Comparison of ENCODE assay signal across 8 cellular contexts in the genomic region with DNA sequence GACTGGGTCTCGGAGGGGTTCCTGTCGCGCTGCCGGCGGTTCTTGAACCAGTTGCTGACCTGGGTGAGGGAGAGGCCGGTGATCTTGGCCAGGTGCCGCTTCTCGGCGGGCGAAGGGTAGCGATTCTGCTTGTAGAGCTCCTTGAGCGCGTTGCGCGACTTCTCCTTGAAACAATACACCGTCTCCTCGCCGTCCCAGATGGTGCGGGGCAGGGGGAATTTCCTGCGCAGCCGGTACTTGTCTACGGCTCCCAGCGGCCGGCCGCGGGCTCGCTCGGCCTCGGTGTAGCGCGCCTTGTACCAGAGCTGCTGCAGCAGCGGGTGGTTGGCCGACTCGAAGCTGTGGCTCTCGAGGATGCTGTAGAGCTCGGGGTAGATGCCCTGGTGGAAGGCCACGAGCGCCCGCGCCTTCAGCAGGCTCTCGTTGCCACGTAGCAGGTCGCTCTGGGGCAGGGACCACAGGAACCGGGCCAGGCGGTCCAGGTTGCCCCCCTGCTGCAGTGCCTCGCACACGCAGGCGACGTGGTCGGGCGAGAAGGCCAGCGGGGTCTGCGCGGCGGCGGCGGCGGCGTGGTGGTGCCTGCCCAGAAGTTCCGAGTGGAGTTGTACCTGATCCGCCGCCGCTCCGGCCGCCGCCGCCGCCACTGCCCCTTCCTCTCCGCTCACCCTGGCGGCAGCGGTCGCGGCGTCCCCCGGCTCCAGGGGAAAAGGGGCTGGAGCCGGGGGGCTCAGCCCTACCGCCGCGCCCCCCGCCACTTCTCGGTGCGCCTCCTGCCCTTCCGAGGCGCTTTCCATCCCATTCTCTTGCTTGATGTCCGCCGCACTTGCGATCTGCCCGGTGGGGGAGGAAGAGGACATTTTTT. TPM values are rescaled to one million over a fixed set of nuclear protein-coding genes. Genes with fewer than 3 reads are reported as not detected.
DNase-seq lines count a peak whose midpoint lies in the region; ATAC-seq, FAIRE-seq and TF ChIP-seq lines count a peak whose summit lies in the region.

No MANE protein-coding gene starts in this region.

- H2AFZ ChIP-seq in KMS-11 (ENCODE audit: low read depth) (peak overlapping the region; percentile 85), H1 (ENCODE audit: low read length) (no peak overlapping the region)

- H3K4me1 ChIP-seq in CD4-positive, alpha-beta memory T cell (ENCODE audit: insufficient read depth, low read length) = peaks cover 20% of the 10 kb centered on the region
- H3K4me1 ChIP-seq in KMS-11 (ENCODE audit: low read depth, poor library complexity, severe bottlenecking) (peaks cover 3% of the 10 kb centered on the region), H1 (replicated peaks in 1 of 4; ENCODE audit: control insufficient read depth in 3 of 4, insufficient read depth in 4 of 4, low read length in 3 of 4) (peaks cover 2 to 7% (median 5%) of the 10 kb centered on the region in 4 experiments; a peak in 6 of 7 replicates), thoracic aorta (ENCODE audit: control insufficient read depth in 1 of 2, low read depth in 2 of 2) (peaks cover 0 to 20% of the 10 kb centered on the region in 2 donors)

- H3K4me3 Mint-ChIP-seq in CD4-positive, alpha-beta memory T cell = peak overlapping the region; percentile 85 to 93 (median 88)
- H3K4me3 Mint-ChIP-seq in activated B cell treated with CpG ODN at 0.5 μM for 24 hours = peak overlapping the region; percentile 87
- peak overlapping the region; percentile 93 for H3K4me3 Mint-ChIP-seq in mesothelial cell of epicardium

- H3K79me2 ChIP-seq in KMS-11 (ENCODE audit: insufficient read depth, low read depth) (peaks cover 8% of the 10 kb centered on the region; the same call in 1 of the 2 replicates), H1 (ENCODE audit: control insufficient read depth in 1 of 2, insufficient read depth in 2 of 2, low read length in 2 of 2) (peaks cover 7 to 41% of the 10 kb centered on the region in 2 experiments)

- H2BK12ac ChIP-seq in H1 (ENCODE audit: low read depth, low read length) = peak overlapping the region; percentile 87; the same call in 1 of the 2 replicates

- H2AK5ac ChIP-seq in H1 (ENCODE audit: low read depth, low read length) = no peak overlapping the region; the same call in 1 of the 2 replicates

- H3K23ac ChIP-seq in H1 (ENCODE audit: insufficient read length) = no peak overlapping the region

- H3K9me3 ChIP-seq in CD4-positive, alpha-beta memory T cell (ENCODE audit: control insufficient read depth in 1 of 2, low read length in 2 of 2) = no peaks in the 10 kb centered on the region
- no peaks in the 10 kb centered on the region for H3K9me3 ChIP-seq in H1 (ENCODE audit: insufficient read depth in 2 of 2, low read depth in 1 of 2, low read length in 1 of 2)
- H3K9me3 ChIP-seq in thoracic aorta = no peaks in the 10 kb centered on the region

- H3K79me1 ChIP-seq in H1 (ENCODE audit: low read depth, low read length) = peaks cover 13% of the 10 kb centered on the region

- CTCF ChIA-PET in CD4-positive, alpha-beta memory T cell (lab: Charles Lee; ENCODE audit: partially characterized antibody) = interaction anchor here (0.5 to 1.6 kb wide), 2 partner anchors 10 to 96 kb away, joined by 3 to 7 read pairs; partner anchors contain the start of gene MNAT1
- CTCF ChIA-PET in activated B cell treated with CpG ODN at 0.5 μM for 24 hours (lab: Charles Lee) (interaction anchor here (1.5 kb wide), 1 partner anchor 9 kb away, joined by 6 read pairs; no protein-coding TSS in a partner anchor), H1 (lab: Charles Lee; ENCODE audit: partially characterized antibody) (interaction anchor here (1.1 to 2.2 kb wide), 6 partner anchors 9 to 98 kb away, joined by 3 to 11 read pairs (median 3); no protein-coding TSS in a partner anchor)

- H3K36me3 Mint-ChIP-seq in CD4-positive, alpha-beta memory T cell = no peaks in the 10 kb centered on the region
- H3K36me3 Mint-ChIP-seq in activated B cell treated with CpG ODN at 0.5 μM for 24 hours (ENCODE audit: low read depth) (no peaks in the 10 kb centered on the region), mesothelial cell of epicardium (peaks cover 2% of the 10 kb centered on the region)

- peak; percentile 16 to 51 (median 22) for DNase-seq in CD4-positive, alpha-beta memory T cell
- peak; percentile 31 for DNase-seq in activated B cell treated with CpG ODN at 0.5 μM for 24 hours
- DNase-seq in H1 (ENCODE audit: low read depth in 1 of 2, low spot score in 2 of 2) = peak in 1 of 2 experiments; percentile 75
- DNase-seq in mesothelial cell of epicardium (ENCODE audit: low spot score in 2 of 2, unreplicated experiment in 2 of 2) = peak; percentile 46 to 75
- no peak for DNase-seq in thoracic aorta (ENCODE audit: low spot score)

- TF ChIP-seq POLR2A in H1 (IDR thresholded peaks at IDR 0.05; ENCODE audit: control extremely low read depth in 1 of 2, low read depth in 2 of 2, low read length in 2 of 2) = peak in 1 of 2 experiments; percentile 63; a peak in 2 of 3 replicates

- peaks cover 0 to 5% (median under 1%) of the 10 kb centered on the region in 8 donors for H3K9me3 Mint-ChIP-seq in CD4-positive, alpha-beta memory T cell
- H3K9me3 Mint-ChIP-seq in activated B cell treated with CpG ODN at 0.5 μM for 24 hours (peaks cover 5% of the 10 kb centered on the region), mesothelial cell of epicardium (no peaks in the 10 kb centered on the region)

- H2BK15ac ChIP-seq in H1 (ENCODE audit: low read length) = peak overlapping the region; percentile 46; the same call in 1 of the 2 replicates

- peak overlapping the region; percentile 69 for H3K4ac ChIP-seq in H1 (replicated peaks; ENCODE audit: insufficient read length, low read depth, low read length)

- POLR2A ChIA-PET in CD4-positive, alpha-beta memory T cell (lab: Charles Lee; ENCODE audit: partially characterized antibody) = interaction anchor here (1.6 kb wide), 1 partner anchor 11 kb away, joined by 6 read pairs; the partner anchor contains the start of gene MNAT1
- POLR2A ChIA-PET in activated B cell treated with CpG ODN at 0.5 μM for 24 hours (lab: Charles Lee) (interaction anchor here (1.2 kb wide), 1 partner anchor 9 kb away, joined by 3 read pairs; no protein-coding TSS in a partner anchor), H1 (lab: Charles Lee; ENCODE audit: partially characterized antibody) (interaction anchor here (0.6 to 3.2 kb wide), 10 partner anchors 10 to 258 kb away, joined by 3 to 21 read pairs (median 4); partner anchors contain the start of genes MNAT1, SLC38A6 and TRMT5)

- peaks cover 7 to 36% (median 15%) of the 10 kb centered on the region in 4 donors for H3K4me1 Mint-ChIP-seq in CD4-positive, alpha-beta memory T cell
- H3K4me1 Mint-ChIP-seq in activated B cell treated with CpG ODN at 0.5 μM for 24 hours (peaks cover 22% of the 10 kb centered on the region), mesothelial cell of epicardium (peaks cover 22% of the 10 kb centered on the region)

- TF ChIP-seq EP300 in H1 (IDR thresholded peaks at IDR 0.05; ENCODE audit: borderline replicate concordance in 1 of 2, low read depth in 2 of 2, low read length in 2 of 2) = no peak

- H2BK20ac ChIP-seq in H1 (ENCODE audit: low read length) = no peak overlapping the region

- no peak overlapping the region for H3K14ac ChIP-seq in H1 (ENCODE audit: insufficient read length)

- H3K9ac ChIP-seq in KMS-11 (peak overlapping the region; percentile 67; the same call in 1 of the 2 replicates), H1 (replicated peaks in 1 of 4; ENCODE audit: extremely low read depth in 1 of 4, low read depth in 3 of 4, low read length in 3 of 4) (peak overlapping the region; percentile 76 to 93 (median 81))

- no peaks in the 10 kb centered on the region for H3K36me3 ChIP-seq in CD4-positive, alpha-beta memory T cell (ENCODE audit: insufficient read depth, low read length)
- H3K36me3 ChIP-seq in KMS-11 (ENCODE audit: insufficient read depth) (no peaks in the 10 kb centered on the region), H1 (ENCODE audit: control insufficient read depth in 2 of 4, insufficient read depth in 4 of 4, low read length in 3 of 4) (peaks cover 7 to 18% (median 12%) of the 10 kb centered on the region in 4 experiments), thoracic aorta (no peaks in the 10 kb centered on the region)

- H3K27ac ChIP-seq in CD4-positive, alpha-beta memory T cell (ENCODE audit: low read depth, low read length) = no peak overlapping the region
- H3K27ac ChIP-seq in KMS-11 (peak overlapping the region; percentile 48), H1 (ENCODE audit: low read depth, low read length) (peak overlapping the region; percentile 49), thoracic aorta (peak overlapping the region; percentile 67 to 74)

- no peak overlapping the region for H2BK120ac ChIP-seq in H1 (replicated peaks; ENCODE audit: low read depth, low read length)

- peak overlapping the region; percentile 95 for H2BK5ac ChIP-seq in H1 (ENCODE audit: low read depth, low read length)

- no peak for TF ChIP-seq CTCF in KMS-11 (conservative IDR thresholded peaks at IDR 0.05; ENCODE audit: low read depth, low read length)
- no peak for TF ChIP-seq CTCF in activated B cell treated with CpG ODN at 0.5 μM for 24 hours (IDR thresholded peaks at IDR 0.05)
- no peak for TF ChIP-seq CTCF in H1 (IDR thresholded peaks at IDR 0.05; ENCODE audit: control extremely low read depth in 1 of 3, insufficient read depth in 1 of 3, low read depth in 1 of 3, low read length in 3 of 3)
- no peak for TF ChIP-seq CTCF in mesothelial cell of epicardium (IDR thresholded peaks at IDR 0.05; ENCODE audit: unreplicated experiment)
- no peak for TF ChIP-seq CTCF in thoracic aorta (IDR thresholded peaks at IDR 0.05)

- peaks cover 42% of the 10 kb centered on the region for H3K27me3 ChIP-seq in CD4-positive, alpha-beta memory T cell (ENCODE audit: insufficient read depth, low read length)
- H3K27me3 ChIP-seq in KMS-11 (ENCODE audit: insufficient read depth, low read depth) = no peaks in the 10 kb centered on the region
- H3K27me3 ChIP-seq in H1 (replicated peaks in 1 of 4; ENCODE audit: control insufficient read depth in 3 of 4, extremely low read depth in 1 of 4, insufficient read depth in 3 of 4, low read length in 3 of 4) = no peaks in the 10 kb centered on the region
- H3K27me3 ChIP-seq in thoracic aorta (replicated peaks; ENCODE audit: insufficient read depth) = no peaks in the 10 kb centered on the region

- WGBS in H1 (ENCODE audit: extremely low coverage in 1 of 2, insufficient coverage in 1 of 2, insufficient read length in 1 of 2, insufficient replicate concordance in 2 of 2, low coverage in 1 of 2, low lambda C conversion rate in 2 of 2, missing lambda C conversion rate in 1 of 2), 2 experiments = 2% methylated on average over 54 of the region's 88 CpGs; no CpG with 5 or more reads in 1 of the 2 experiments

- peaks cover 13% of the 10 kb centered on the region; the same call in 1 of the 2 replicates for H3K23me2 ChIP-seq in H1 (ENCODE audit: low read depth, low read length)

- H3K4me2 ChIP-seq in KMS-11 (peak overlapping the region; percentile 50; the same call in 1 of the 2 replicates), H1 (ENCODE audit: insufficient read depth in 1 of 2, low read depth in 2 of 2, low read length in 2 of 2) (peak overlapping the region; percentile 87 to 96)

- TF ChIP-seq RAD21 in H1 (IDR thresholded peaks at IDR 0.05 in 1 of 2, conservative IDR thresholded peaks at IDR 0.05 in 1 of 2; ENCODE audit: low read depth in 2 of 2, low read length in 2 of 2) = no peak; a peak in 1 of 4 replicates

- peak overlapping the region in 2 of 7 donors; percentile 4 to 65 for H3K27ac Mint-ChIP-seq in CD4-positive, alpha-beta memory T cell
- no peak overlapping the region for H3K27ac Mint-ChIP-seq in activated B cell treated with CpG ODN at 0.5 μM for 24 hours
- H3K27ac Mint-ChIP-seq in mesothelial cell of epicardium = peak overlapping the region; percentile 98

- ATAC-seq in GM19455 (IDR thresholded peaks at IDR 0.05; ENCODE audit: unreplicated experiment) = peak; percentile 55
- ATAC-seq in activated B cell treated with CpG ODN at 0.5 μM for 24 hours (ENCODE audit: low read depth) = peak; percentile 30
- ATAC-seq in thoracic aorta (ENCODE audit: insufficient number of reproducible peaks, low FRiP score, low read depth) = no peak
- no peak for ATAC-seq in GM18858 (IDR thresholded peaks at IDR 0.05; ENCODE audit: unreplicated experiment)

- H4K8ac ChIP-seq in H1 (ENCODE audit: extremely low read depth, insufficient read depth, low read length) = peak overlapping the region; percentile 97

- H4K20me1 ChIP-seq in KMS-11 (ENCODE audit: insufficient read depth) (no peaks in the 10 kb centered on the region), H1 (replicated peaks in 1 of 2; ENCODE audit: control insufficient read depth in 1 of 2, insufficient read depth in 2 of 2, low read length in 2 of 2) (peaks cover 16% of the 10 kb centered on the region in 2 experiments)

- H4K5ac ChIP-seq in H1 (ENCODE audit: insufficient read length, low read depth, low read length) = peak overlapping the region; percentile 30

- FAIRE-seq in H1 (lab: Jason Lieb, UNC) = no peak

- peak overlapping the region; percentile 62 for H3K56ac ChIP-seq in H1 (replicated peaks; ENCODE audit: insufficient read length, low read depth, low read length)

- peak overlapping the region; percentile 90 for H3K18ac ChIP-seq in H1 (ENCODE audit: extremely low read depth, low read length)

- peaks cover 58 to 67% of the 10 kb centered on the region in 2 donors for H3K27me3 Mint-ChIP-seq in CD4-positive, alpha-beta memory T cell
- H3K27me3 Mint-ChIP-seq in activated B cell treated with CpG ODN at 0.5 μM for 24 hours (peaks cover 70% of the 10 kb centered on the region), mesothelial cell of epicardium (ENCODE audit: low read depth) (peaks cover 2% of the 10 kb centered on the region)

- peak overlapping the region; percentile 83 for H4K91ac ChIP-seq in H1 (replicated peaks; ENCODE audit: insufficient read length, low read length)

- intact Hi-C loops in CD4-positive, alpha-beta memory T cell (cut with micrococcal nuclease) = loop anchor here (1.0 kb wide), 1 partner anchor 11 kb away; the partner anchor contains the start of gene MNAT1
- intact Hi-C loops in activated B cell treated with CpG ODN at 0.5 μM for 24 hours (cut with micrococcal nuclease) = loop anchor here (1.0 to 5.0 kb wide), 6 partner anchors 11 to 396 kb away; partner anchors contain the start of genes MNAT1, SLC38A6 and TRMT5

- H3K4me3 ChIP-seq in CD4-positive, alpha-beta memory T cell (ENCODE audit: low read length in 2 of 2) = peak overlapping the region; percentile 47 to 61
- no peak overlapping the region for H3K4me3 ChIP-seq in KMS-11 (IDR thresholded peaks at IDR 0.05; ENCODE audit: insufficient read depth, low read depth, low read length)
- H3K4me3 ChIP-seq in H1 (ENCODE audit: extremely low read depth in 1 of 4, insufficient read depth in 2 of 4, low read depth in 3 of 4, low read length in 4 of 4) = peak overlapping the region; percentile 76 to 99 (median 90)
- H3K4me3 ChIP-seq in thoracic aorta = peak overlapping the region; percentile 92

RNA-seq across cellular contexts. Expression of gene SIX4, which starts 0.7 kb away (rescaled TPM):
- total RNA-seq in CD4-positive, alpha-beta memory T cell = not detected
- polyA plus RNA-seq in CD4-positive, alpha-beta memory T cell = not detected
- not detected in 2 replicates for total RNA-seq in activated B cell treated with CpG ODN at 0.5 μM for 24 hours
- 37.7 and 38.9 TPM in 2 replicates for total RNA-seq in H1 (2021; fragmentation: NEBNext Ultra II Directional; extraction: Animal tissue kit (Norgen Biotek cat#: 25700))
- 9.0 and 9.6 TPM in 2 replicates for polyA plus RNA-seq in H1 (2011; rRNA removed)
- 8.9 TPM for polyA plus RNA-seq in H1 (2011; cell fraction: cytosol; rRNA removed)
- polyA plus RNA-seq in H1 (2011; cell fraction: nucleus; rRNA removed) = 14.0 TPM
- polyA plus RNA-seq in H1 (2012, experiment 1 of 2) = 11.6 to 17.5 TPM (median 13.5 TPM) in 4 replicates
- polyA plus RNA-seq in H1 (2012, experiment 2 of 2) = 2.0 TPM
- 14.5 TPM for polyA plus RNA-seq in H1 (2013, experiment 1 of 2)
- 13.8 TPM for polyA plus RNA-seq in H1 (2013, experiment 2 of 2)
- 37.2 and 40.3 TPM in 2 replicates for polyA minus RNA-seq in H1 (2011; rRNA and poly(A)+ RNA removed)
- polyA minus RNA-seq in H1 (2011; cell fraction: cytosol; rRNA and poly(A)+ RNA removed) = 20.2 TPM
- 18.5 TPM for polyA minus RNA-seq in H1 (2011; cell fraction: nucleus; rRNA and poly(A)+ RNA removed)
- total RNA-seq in mesothelial cell of epicardium = 17.4 to 18.0 TPM (median 17.9 TPM) in 3 replicates
- 10 to 100 TPM in 1 of 2 donors, 1 to 10 TPM in 1; 6.4 to 14.0 TPM for total RNA-seq in thoracic aorta

RNA-seq across cellular contexts. Expression of gene MNAT1, which starts 11.1 kb away (rescaled TPM):
- total RNA-seq in CD4-positive, alpha-beta memory T cell = 10 to 100 TPM; 12.6 to 13.0 TPM
- 10 to 100 TPM; 18.9 to 28.7 TPM for polyA plus RNA-seq in CD4-positive, alpha-beta memory T cell
- 33.6 and 37.1 TPM in 2 replicates for total RNA-seq in activated B cell treated with CpG ODN at 0.5 μM for 24 hours
- 52.0 and 52.1 TPM in 2 replicates for total RNA-seq in H1 (2021; fragmentation: NEBNext Ultra II Directional; extraction: Animal tissue kit (Norgen Biotek cat#: 25700))
- 19.1 and 34.7 TPM in 2 replicates for polyA plus RNA-seq in H1 (2011; rRNA removed)
- 30.4 TPM for polyA plus RNA-seq in H1 (2011; cell fraction: cytosol; rRNA removed)
- polyA plus RNA-seq in H1 (2011; cell fraction: nucleus; rRNA removed) = 15.5 TPM
- polyA plus RNA-seq in H1 (2012, experiment 1 of 2) = 28.1 to 35.5 TPM (median 31.2 TPM) in 4 replicates
- 2.4 TPM for polyA plus RNA-seq in H1 (2012, experiment 2 of 2)
- polyA plus RNA-seq in H1 (2013, experiment 1 of 2) = 49.7 TPM
- polyA plus RNA-seq in H1 (2013, experiment 2 of 2) = 51.1 TPM
- 35.8 and 47.3 TPM in 2 replicates for polyA minus RNA-seq in H1 (2011; rRNA and poly(A)+ RNA removed)
- polyA minus RNA-seq in H1 (2011; cell fraction: cytosol; rRNA and poly(A)+ RNA removed) = 16.8 TPM
- 60.9 TPM for polyA minus RNA-seq in H1 (2011; cell fraction: nucleus; rRNA and poly(A)+ RNA removed)
- 40.4 to 44.1 TPM (median 41.5 TPM) in 3 replicates for total RNA-seq in mesothelial cell of epicardium
- total RNA-seq in thoracic aorta = 10 to 100 TPM; 32.4 to 52.3 TPM

Comparison
In these comparisons a context has a peak if more than half of its experiments do, and no peak if none do; other contexts are left out.
1. ATAC-seq: peak in GM19455 (single experiment) and activated B cell treated with CpG ODN at 0.5 μM for 24 hours (single experiment); none in thoracic aorta (single experiment) and GM18858 (single experiment).
2. Peak in every context shown above with its lines, with median percentiles within 50 percentile points of each other: H3K4me3 Mint-ChIP-seq.